ENCODE assay signal across 8 cellular contexts in the genomic region with DNA sequence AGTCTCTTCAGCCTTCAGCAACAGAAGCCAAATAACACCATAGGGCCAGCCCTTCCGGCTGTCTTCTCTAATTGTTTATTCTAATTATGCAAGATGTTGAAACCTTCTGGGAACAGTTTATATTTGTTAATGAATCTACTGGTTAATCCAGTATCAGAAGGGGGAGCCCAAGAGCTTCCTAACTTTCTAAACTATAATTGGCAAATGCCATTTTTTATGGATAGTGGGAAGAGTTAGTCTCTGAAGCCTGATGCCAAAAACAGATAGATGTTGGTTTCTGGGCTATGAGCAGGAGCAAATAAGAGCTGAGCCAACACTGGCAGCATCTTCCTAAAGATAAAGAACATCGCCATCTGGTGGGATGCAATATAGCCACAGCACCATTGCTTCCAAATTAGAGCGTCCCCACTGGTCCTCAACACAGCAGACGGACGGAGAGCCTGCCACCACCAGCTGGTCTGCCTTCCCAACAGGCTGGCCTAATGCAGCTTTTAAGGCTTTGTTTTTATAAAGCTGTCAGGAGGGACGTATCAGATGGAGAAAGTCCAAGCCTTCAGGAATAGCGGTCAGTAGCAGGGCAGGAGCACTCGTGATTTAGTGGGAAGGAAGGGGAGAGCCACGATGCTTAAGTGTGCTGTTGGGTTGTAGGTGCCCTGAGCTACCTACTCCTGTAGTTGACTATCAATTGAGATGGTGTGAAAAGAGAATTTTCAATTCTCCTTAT.
DNase-seq lines count a peak whose midpoint lies in the region; ATAC-seq lines count a peak whose summit lies in the region.

No MANE protein-coding gene starts in this region.

- peaks cover 0 to 1% (median 0%) of the 10 kb centered on the region in 4 donors for H3K4me1 Mint-ChIP-seq in naive thymus-derived CD8-positive, alpha-beta T cell

- POLR2A ChIA-PET in naive thymus-derived CD8-positive, alpha-beta T cell (lab: Charles Lee) = no interaction called here

- H3K4me3 Mint-ChIP-seq in naive thymus-derived CD8-positive, alpha-beta T cell = no peak overlapping the region

- H3K27me3 Mint-ChIP-seq in naive thymus-derived CD8-positive, alpha-beta T cell = no peaks in the 10 kb centered on the region

- no peaks in the 10 kb centered on the region for H3K9me3 Mint-ChIP-seq in naive thymus-derived CD8-positive, alpha-beta T cell

- peak; percentile 47 for ATAC-seq in GM21529 (IDR thresholded peaks at IDR 0.05; ENCODE audit: unreplicated experiment)
- no peak for ATAC-seq in naive thymus-derived CD8-positive, alpha-beta T cell
- no peak for ATAC-seq in HG03280 (IDR thresholded peaks at IDR 0.05; ENCODE audit: unreplicated experiment)

- peak; percentile 62 for DNase-seq in COLO668 (lab: John Stamatoyannopoulos, UW; ENCODE audit: unreplicated experiment)
- peak; percentile 85 for DNase-seq in NCI-H2227 treated with DMSO at 0.1 percent for 48 hours (lab: John Stamatoyannopoulos, UW)
- peak; percentile 63 for DNase-seq in astrocyte of the hippocampus (ENCODE audit: low read depth, low spot score)
- peak; percentile 64 for DNase-seq in iPS DF 4.7 (ENCODE audit: extremely low read depth, low spot score)
- peak; percentile 33 for DNase-seq in stromal cell of bone marrow (ENCODE audit: low read depth)
- DNase-seq in naive thymus-derived CD8-positive, alpha-beta T cell = no peak

- no peak overlapping the region for H3K27ac Mint-ChIP-seq in naive thymus-derived CD8-positive, alpha-beta T cell

- H3K36me3 Mint-ChIP-seq in naive thymus-derived CD8-positive, alpha-beta T cell = peaks cover 19 to 60% (median 21%) of the 10 kb centered on the region in 3 donors

Comparison
In these comparisons a context has a peak if more than half of its experiments do, and no peak if none do; other contexts are left out.
1. DNase-seq: peak in COLO668 (single experiment), NCI-H2227 treated with DMSO at 0.1 percent for 48 hours (single experiment), astrocyte of the hippocampus (single experiment), iPS DF 4.7 (single experiment) and stromal cell of bone marrow (single experiment); none in naive thymus-derived CD8-positive, alpha-beta T cell (0 of 10).